Comparison of ENCODE assay signal across 7 cellular contexts in genomic region chr17:53426505-53426904, GRCh38.
"Had no signal": no experiment of that assay in that cellular context is flagged by ENCODE, and none has a peak within 500 bp of the region (broad histone marks: within the 10 kb centered on the region; RNA-seq: fewer than 3 reads in every experiment).

No MANE protein-coding gene starts in this region.

- H3K4me1 Mint-ChIP-seq: IgD-negative memory B cell had no signal

- H3K36me3 Mint-ChIP-seq: IgD-negative memory B cell had no signal

- DNase-seq: H9, HCEC 1CT had no signal

- H2AFZ ChIP-seq: GM23338 had no signal

- ATAC-seq: GM23338, HepG2 had no signal

- H3K27me3 Mint-ChIP-seq: IgD-negative memory B cell had no signal

- H3K27ac Mint-ChIP-seq: GM23338, IgD-negative memory B cell had no signal

- FAIRE-seq: H1, H54, HepG2 had no signal

- H3K4me3 Mint-ChIP-seq: GM23338, H9, IgD-negative memory B cell had no signal

- H3K4me3 ChIP-seq: GM23338 had no signal
